ENCODE assay signal across 8 cellular contexts in the genomic region with DNA sequence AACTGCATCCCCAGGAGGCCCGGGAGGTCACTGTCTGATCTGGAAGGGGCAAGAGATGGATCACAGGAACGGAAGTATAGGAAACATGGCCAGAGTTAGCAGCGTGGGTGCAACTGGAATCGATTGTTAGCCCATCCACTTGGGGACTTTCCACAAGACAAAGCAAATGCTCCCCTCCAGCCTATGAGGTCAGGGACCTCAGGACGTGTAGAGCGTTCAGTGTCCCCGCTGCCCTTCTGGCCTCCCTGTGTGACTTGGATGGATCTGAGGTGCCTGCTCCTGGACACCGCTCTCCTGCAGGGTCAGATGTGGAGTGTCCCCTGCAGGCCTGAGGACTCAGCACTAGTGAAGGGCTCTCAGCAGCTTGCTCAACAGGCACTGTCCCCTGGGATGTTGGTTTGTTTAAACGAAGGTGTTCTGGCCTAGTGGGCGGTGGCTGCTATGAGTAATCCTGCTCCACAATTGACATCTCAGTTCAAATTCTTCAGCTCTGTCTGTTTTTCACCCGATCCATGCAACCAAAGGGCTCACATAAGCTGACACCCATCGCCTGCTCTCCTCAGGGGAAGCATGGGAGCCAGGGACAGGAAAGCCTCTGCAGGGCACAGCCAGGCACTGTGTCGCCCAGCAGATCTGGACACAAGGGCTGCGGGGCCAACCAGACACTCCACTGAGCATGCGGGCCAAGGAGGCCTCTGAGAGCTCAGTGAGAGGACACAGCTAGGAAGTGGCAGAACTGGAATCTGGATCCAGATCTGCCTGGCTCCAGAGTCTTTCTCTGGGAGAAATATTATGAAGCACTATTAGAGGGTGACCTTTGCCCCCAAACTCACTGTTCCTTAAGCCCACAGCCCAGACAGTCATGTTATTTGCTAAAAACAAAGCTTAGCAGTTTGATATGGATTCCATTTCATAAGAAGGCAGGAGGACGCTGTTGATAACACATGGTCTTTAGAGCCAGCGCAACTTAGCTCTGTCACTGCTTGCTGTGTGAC.
DNase-seq lines count a peak whose midpoint lies in the region; ATAC-seq, FAIRE-seq and TF ChIP-seq lines count a peak whose summit lies in the region.

No MANE protein-coding gene starts in this region.

- intact Hi-C loops in kidney (cut with DNase I) (no loop called here), uterus (cut with DNase I; ENCODE audit: low total_unique reads) (no loop called here)

- TF ChIP-seq CTCF in kidney (IDR thresholded peaks at IDR 0.05; ENCODE audit: borderline replicate concordance, extremely low read depth, insufficient read depth) (no peak), uterus (IDR thresholded peaks at IDR 0.05) (no peak)

- peak; percentile 93 for ATAC-seq in GM18909 (IDR thresholded peaks at IDR 0.05; ENCODE audit: poor library complexity, unreplicated experiment)
- ATAC-seq in HG03045 (IDR thresholded peaks at IDR 0.05; ENCODE audit: unreplicated experiment) = peak; percentile 93

- H3K4me3 ChIP-seq in kidney (ENCODE audit: low read length in 2 of 2) = no peak overlapping the region
- H3K4me3 ChIP-seq in uterus = no peak overlapping the region

- no peak for FAIRE-seq in kidney (lab: Jason Lieb, UNC)

- H3K9me3 ChIP-seq in kidney (ENCODE audit: control insufficient read depth in 1 of 2, low read length in 2 of 2) (no peaks in the 10 kb centered on the region), uterus (no peaks in the 10 kb centered on the region)

- H3K36me3 ChIP-seq in kidney (ENCODE audit: control insufficient read depth in 1 of 2, insufficient read depth in 2 of 2, low read length in 2 of 2) (no peaks in the 10 kb centered on the region), uterus (no peaks in the 10 kb centered on the region)

- H3K27ac ChIP-seq in kidney (ENCODE audit: low read depth in 2 of 2, low read length in 2 of 2) (peak overlapping the region; percentile 29 to 52), uterus (peak overlapping the region; percentile 28 to 48)

- H3K4me1 ChIP-seq in kidney (ENCODE audit: control insufficient read depth in 1 of 2, insufficient read depth in 1 of 2, low read depth in 1 of 2, low read length in 2 of 2) (peaks cover 6 to 20% of the 10 kb centered on the region in 2 donors), uterus (no peaks in the 10 kb centered on the region)

- TF ChIP-seq POLR2A in uterus (IDR thresholded peaks at IDR 0.05) = no peak

- H3K27me3 ChIP-seq in uterus = no peaks in the 10 kb centered on the region

- H3K9ac ChIP-seq in kidney (ENCODE audit: low read length in 2 of 2) = no peak overlapping the region

- DNase-seq in AG20443 (ENCODE audit: low spot score) (peak; percentile 52), SW480 (ENCODE audit: low spot score) (peak; percentile 93), kidney (no peak), uterus (peak; percentile 42 to 67), NOMO-1 treated with DMSO at 0.1 percent for 48 hours (lab: John Stamatoyannopoulos, UW; ENCODE audit: unreplicated experiment) (no peak), middle frontal gyrus (ENCODE audit: extremely low spot score, low spot score) (no peak)

Comparison
In these comparisons a context has a peak if more than half of its experiments do, and no peak if none do; other contexts are left out.
1. DNase-seq: peak in AG20443 (single experiment), SW480 (single experiment) and uterus (2 of 2); none in kidney (single experiment), NOMO-1 treated with DMSO at 0.1 percent for 48 hours (single experiment) and middle frontal gyrus (single experiment).